Comparison of ENCODE assay signal across 31 cellular contexts in the genomic region with DNA sequence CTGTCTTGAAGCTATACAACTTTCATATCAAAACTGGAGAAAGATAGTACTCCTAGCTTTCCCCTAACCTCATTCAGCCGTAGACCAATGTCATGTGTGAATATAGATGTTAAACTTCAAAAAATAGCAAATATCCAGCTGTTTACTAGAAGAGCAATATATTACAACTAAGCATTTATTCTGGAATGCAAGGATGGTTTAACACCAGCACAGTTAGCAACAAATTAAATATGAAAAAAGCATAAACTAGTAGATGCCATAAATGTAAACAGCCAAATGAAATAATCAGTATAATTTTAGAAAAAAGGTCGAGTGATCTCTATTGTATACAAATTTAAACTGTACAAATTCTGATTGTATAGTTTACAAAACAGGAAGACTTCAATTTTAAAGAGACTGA.
"Had no signal": no experiment of that assay in that cellular context is flagged by ENCODE, and none has a peak within 500 bp of the region (broad histone marks: within the 10 kb centered on the region; RNA-seq: fewer than 3 reads in every experiment).

No MANE protein-coding gene starts in this region.

- H3K27me3 ChIP-seq: ascending aorta, brain microvascular endothelial cell, breast epithelium had no signal

- ATAC-seq: activated CD4-positive, alpha-beta T cell treated with anti-CD3 and anti-CD28 coated beads for 36 hours; activated CD4-positive, CD25-positive, alpha-beta regulatory T cell treated with anti-CD3 and anti-CD28 coated beads, Interleukin-2, amount 50 U/mL, for 24 hours; activated CD8-positive, alpha-beta memory T cell treated with anti-CD3 and anti-CD28 coated beads, Interleukin-2, amount 10 ng/mL, durations not matched to agents 7 days and 5 days; activated CD8-positive, alpha-beta T cell treated with anti-CD3 and anti-CD28 coated beads, Interleukin-2, amount 10 ng/mL, durations not matched to agents 7 days and 5 days; activated naive CD8-positive, alpha-beta T cell treated with anti-CD3 and anti-CD28 coated beads, Interleukin-2, amount 50 U/mL, for 24 hours; WTC11 had no signal

- H3K4me3 ChIP-seq: ascending aorta, breast epithelium had no signal

- H3K27ac ChIP-seq: ascending aorta, brain microvascular endothelial cell, breast epithelium, WERI-Rb-1 had no signal

- H3K36me3 ChIP-seq: ascending aorta, brain microvascular endothelial cell, breast epithelium, WERI-Rb-1 had no signal

- H3K4me1 ChIP-seq: ascending aorta, breast epithelium had no signal

- FAIRE-seq: colon had no signal

- DNase-seq: activated CD4-positive, alpha-beta memory T cell treated with anti-CD3 and anti-CD28 coated beads, Interleukin-2, amount 10 ng/mL, durations not matched to agents 7 days and 5 days; activated CD4-positive, alpha-beta T cell treated with anti-CD3 and anti-CD28 coated beads for 1 hour; activated CD4-positive, alpha-beta T cell treated with anti-CD3 and anti-CD28 coated beads for 36 hours; activated CD4-positive, alpha-beta T cell treated with anti-CD3 and anti-CD28 coated beads for 48 hours; activated CD4-positive, alpha-beta T cell treated with anti-CD3 and anti-CD28 coated beads, Interleukin-2, amount 10 ng/mL, durations not matched to agents 7 days and 5 days; activated CD4-positive, alpha-beta T cell treated with anti-CD3 and anti-CD28 coated beads, Interleukin-2, amount 50 U/mL, for 48 hours; activated CD4-positive, CD25-positive, alpha-beta regulatory T cell; activated CD8-positive, alpha-beta memory T cell treated with anti-CD3 and anti-CD28 coated beads for 24 hours; activated CD8-positive, alpha-beta memory T cell treated with anti-CD3 and anti-CD28 coated beads, Interleukin-2, amount 10 ng/mL, durations not matched to agents 7 days and 5 days; activated CD8-positive, alpha-beta memory T cell treated with anti-CD3 and anti-CD28 coated beads, Interleukin-2, amount 50 U/mL, for 48 hours; activated CD8-positive, alpha-beta T cell treated with anti-CD3 and anti-CD28 coated beads, Interleukin-2, amount 10 ng/mL, durations not matched to agents 7 days and 5 days; activated effector memory CD4-positive, alpha-beta T cell treated with Interleukin-2 at 50 U/mL for 16 hours; activated gamma-delta T cell; activated naive CD4-positive, alpha-beta T cell treated with anti-CD3 and anti-CD28 coated beads, Interleukin-2, amount 10 ng/mL, durations not matched to agents 7 days and 5 days; activated naive CD4-positive, alpha-beta T cell treated with Interleukin-2 at 50 U/mL for 16 hours; activated naive CD8-positive, alpha-beta T cell treated with anti-CD3 and anti-CD28 coated beads, Interleukin-2, amount 10 ng/mL, durations not matched to agents 7 days and 5 days; activated naive CD8-positive, alpha-beta T cell treated with anti-CD3 and anti-CD28 coated beads, Interleukin-2, amount 50 U/mL, for 24 hours; activated T-cell treated with anti-CD3 and anti-CD28 coated beads, Interleukin-2, amount 50 U/mL, for 24 hours; activated T-cell treated with anti-CD3 and anti-CD28 coated beads, Interleukin-2, amount 50 U/mL, for 48 hours; amygdala; anterior cingulate cortex; brain microvascular endothelial cell; central memory CD4-positive, alpha-beta T cell; T-helper 2 cell; T-helper 9 cell; WERI-Rb-1 had no signal
